Comparison of ENCODE assay signal across 7 cellular contexts in genomic region chr18:24544141-24544498, GRCh38.
DNase-seq lines count a peak whose midpoint lies in the region; ATAC-seq and TF ChIP-seq lines count a peak whose summit lies in the region.

No MANE protein-coding gene starts in this region.

- intact Hi-C loops in colonic mucosa (cut with DNase I), result no loop called here

- no peaks in the 10 kb centered on the region for H3K4me1 ChIP-seq in colonic mucosa

- DNase-seq in GM13977 (ENCODE audit: low spot score) (peak; percentile 18), NCI-H2171 (lab: John Stamatoyannopoulos, UW) (peak; percentile 13), colonic mucosa (no peak), osteocyte (ENCODE audit: extremely low spot score, unreplicated experiment) (no peak)
- no peak for DNase-seq in naive thymus-derived CD8-positive, alpha-beta T cell
- DNase-seq in natural killer cell treated with Interleukin-12 subunit alpha and Interleukin-12 subunit beta and Interleukin-15 and Interleukin-18, amount 100 ng/mL, for 72 hours (ENCODE audit: low spot score), result no peak

- no peak overlapping the region for H3K4me3 ChIP-seq in colonic mucosa

- no peaks in the 10 kb centered on the region for H3K9me3 ChIP-seq in colonic mucosa

- H3K9me3 Mint-ChIP-seq in osteocyte (ENCODE audit: unreplicated experiment), result no peaks in the 10 kb centered on the region
- H3K9me3 Mint-ChIP-seq in naive thymus-derived CD8-positive, alpha-beta T cell, result no peaks in the 10 kb centered on the region
- H3K9me3 Mint-ChIP-seq in natural killer cell treated with Interleukin-12 subunit alpha and Interleukin-12 subunit beta and Interleukin-15 and Interleukin-18, amount 100 ng/mL, for 72 hours, result no peaks in the 10 kb centered on the region

- no peak overlapping the region for H3K27ac Mint-ChIP-seq in osteocyte (ENCODE audit: unreplicated experiment)
- H3K27ac Mint-ChIP-seq in naive thymus-derived CD8-positive, alpha-beta T cell, result no peak overlapping the region
- no peak overlapping the region for H3K27ac Mint-ChIP-seq in natural killer cell treated with Interleukin-12 subunit alpha and Interleukin-12 subunit beta and Interleukin-15 and Interleukin-18, amount 100 ng/mL, for 72 hours

- no peak overlapping the region for H3K9ac ChIP-seq in colonic mucosa (ENCODE audit: low read depth in 2 of 2, low read length in 2 of 2)

- TF ChIP-seq CTCF in GM13977 (IDR thresholded peaks at IDR 0.05; ENCODE audit: extremely low read depth, insufficient read depth, missing control alignments), result peak; percentile 29
- peak; percentile 21 for TF ChIP-seq CTCF in colonic mucosa (IDR thresholded peaks at IDR 0.05)
- TF ChIP-seq CTCF in osteocyte (IDR thresholded peaks at IDR 0.05), result peak; percentile 51

- H3K27me3 Mint-ChIP-seq in osteocyte (ENCODE audit: unreplicated experiment), result peaks cover 21% of the 10 kb centered on the region
- peaks cover 0 to 13% (median 2%) of the 10 kb centered on the region in 5 donors for H3K27me3 Mint-ChIP-seq in naive thymus-derived CD8-positive, alpha-beta T cell
- peaks cover 5 to 11% of the 10 kb centered on the region in 2 donors for H3K27me3 Mint-ChIP-seq in natural killer cell treated with Interleukin-12 subunit alpha and Interleukin-12 subunit beta and Interleukin-15 and Interleukin-18, amount 100 ng/mL, for 72 hours

- ATAC-seq in naive thymus-derived CD8-positive, alpha-beta T cell, result no peak
- no peak for ATAC-seq in natural killer cell treated with Interleukin-12 subunit alpha and Interleukin-12 subunit beta and Interleukin-15 and Interleukin-18, amount 100 ng/mL, for 72 hours
- no peak for ATAC-seq in GM19351 (IDR thresholded peaks at IDR 0.05; ENCODE audit: unreplicated experiment)

- no peaks in the 10 kb centered on the region for H3K36me3 Mint-ChIP-seq in osteocyte (ENCODE audit: unreplicated experiment)
- no peaks in the 10 kb centered on the region for H3K36me3 Mint-ChIP-seq in naive thymus-derived CD8-positive, alpha-beta T cell
- no peaks in the 10 kb centered on the region for H3K36me3 Mint-ChIP-seq in natural killer cell treated with Interleukin-12 subunit alpha and Interleukin-12 subunit beta and Interleukin-15 and Interleukin-18, amount 100 ng/mL, for 72 hours

- no peaks in the 10 kb centered on the region for H3K4me1 Mint-ChIP-seq in osteocyte (ENCODE audit: unreplicated experiment)
- no peaks in the 10 kb centered on the region for H3K4me1 Mint-ChIP-seq in naive thymus-derived CD8-positive, alpha-beta T cell
- H3K4me1 Mint-ChIP-seq in natural killer cell treated with Interleukin-12 subunit alpha and Interleukin-12 subunit beta and Interleukin-15 and Interleukin-18, amount 100 ng/mL, for 72 hours (ENCODE audit: low read depth in 2 of 2), result no peaks in the 10 kb centered on the region

- POLR2A ChIA-PET in naive thymus-derived CD8-positive, alpha-beta T cell (lab: Charles Lee), result no interaction called here

- no peak overlapping the region for H3K4me3 Mint-ChIP-seq in osteocyte (ENCODE audit: unreplicated experiment)
- H3K4me3 Mint-ChIP-seq in naive thymus-derived CD8-positive, alpha-beta T cell, result no peak overlapping the region
- no peak overlapping the region for H3K4me3 Mint-ChIP-seq in natural killer cell treated with Interleukin-12 subunit alpha and Interleukin-12 subunit beta and Interleukin-15 and Interleukin-18, amount 100 ng/mL, for 72 hours

- no peaks in the 10 kb centered on the region for H3K36me3 ChIP-seq in colonic mucosa

- no peak overlapping the region for H3K27ac ChIP-seq in colonic mucosa

- in situ Hi-C loops in GM13977 (cut with MboI; ENCODE audit: low pct_unique_long_range_greater_than_20kb, low sequenced_read_pairs, unreplicated experiment), result no loop called here

- H3K27me3 ChIP-seq in colonic mucosa, result no peaks in the 10 kb centered on the region

Comparison
In these comparisons a context has a peak if more than half of its experiments do, and no peak if none do; other contexts are left out.
1. DNase-seq: peak in GM13977 (single experiment) and NCI-H2171 (single experiment); none in colonic mucosa (single experiment), osteocyte (single experiment), naive thymus-derived CD8-positive, alpha-beta T cell (0 of 10) and natural killer cell treated with Interleukin-12 subunit alpha and Interleukin-12 subunit beta and Interleukin-15 and Interleukin-18, amount 100 ng/mL, for 72 hours (single experiment).
2. Peak in every context shown above with its lines, with median percentiles within 50 percentile points of each other: CTCF ChIP-seq.